ENCODE assay signal across 1 cellular context in the genomic region with DNA sequence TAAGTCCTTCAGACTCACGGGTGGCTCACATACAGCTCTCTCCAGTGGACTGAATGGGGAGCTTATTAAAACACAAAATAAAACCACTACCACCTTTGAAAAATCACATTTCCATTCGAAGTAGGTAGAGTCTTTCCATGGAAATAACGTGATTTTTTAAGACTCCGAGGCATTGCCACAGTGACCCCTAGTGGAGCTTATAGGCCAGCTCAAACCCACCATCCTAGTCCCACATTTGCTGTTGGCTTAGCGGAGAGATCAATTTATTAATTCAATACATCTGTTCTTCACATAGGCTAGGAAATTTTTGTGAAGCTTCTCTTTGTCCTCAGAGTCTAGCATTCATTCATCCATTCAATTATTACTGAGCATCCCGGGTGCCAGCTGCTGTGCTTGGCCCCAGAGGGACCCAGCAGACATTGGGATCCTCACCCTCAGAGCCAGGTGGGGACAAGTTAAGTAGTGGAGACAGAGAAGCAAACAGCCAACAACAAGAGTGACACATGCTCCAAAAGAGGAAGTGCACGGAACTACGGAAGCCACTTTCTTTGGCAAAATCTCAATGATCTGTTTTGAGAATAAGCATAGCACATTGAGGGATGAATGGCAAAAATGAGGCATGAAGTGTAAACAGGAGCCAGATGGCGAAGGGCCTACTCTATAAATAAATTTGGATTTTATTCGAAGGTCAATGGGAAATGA.
TF ChIP-seq lines count a peak whose summit lies in the region.

No MANE protein-coding gene starts in this region.

TF ChIP-seq in HCT116, 20 proteins besides CTCF, POLR2A, EP300 and RAD21 (continued from another document):
- TF ChIP-seq, protein P1, sequence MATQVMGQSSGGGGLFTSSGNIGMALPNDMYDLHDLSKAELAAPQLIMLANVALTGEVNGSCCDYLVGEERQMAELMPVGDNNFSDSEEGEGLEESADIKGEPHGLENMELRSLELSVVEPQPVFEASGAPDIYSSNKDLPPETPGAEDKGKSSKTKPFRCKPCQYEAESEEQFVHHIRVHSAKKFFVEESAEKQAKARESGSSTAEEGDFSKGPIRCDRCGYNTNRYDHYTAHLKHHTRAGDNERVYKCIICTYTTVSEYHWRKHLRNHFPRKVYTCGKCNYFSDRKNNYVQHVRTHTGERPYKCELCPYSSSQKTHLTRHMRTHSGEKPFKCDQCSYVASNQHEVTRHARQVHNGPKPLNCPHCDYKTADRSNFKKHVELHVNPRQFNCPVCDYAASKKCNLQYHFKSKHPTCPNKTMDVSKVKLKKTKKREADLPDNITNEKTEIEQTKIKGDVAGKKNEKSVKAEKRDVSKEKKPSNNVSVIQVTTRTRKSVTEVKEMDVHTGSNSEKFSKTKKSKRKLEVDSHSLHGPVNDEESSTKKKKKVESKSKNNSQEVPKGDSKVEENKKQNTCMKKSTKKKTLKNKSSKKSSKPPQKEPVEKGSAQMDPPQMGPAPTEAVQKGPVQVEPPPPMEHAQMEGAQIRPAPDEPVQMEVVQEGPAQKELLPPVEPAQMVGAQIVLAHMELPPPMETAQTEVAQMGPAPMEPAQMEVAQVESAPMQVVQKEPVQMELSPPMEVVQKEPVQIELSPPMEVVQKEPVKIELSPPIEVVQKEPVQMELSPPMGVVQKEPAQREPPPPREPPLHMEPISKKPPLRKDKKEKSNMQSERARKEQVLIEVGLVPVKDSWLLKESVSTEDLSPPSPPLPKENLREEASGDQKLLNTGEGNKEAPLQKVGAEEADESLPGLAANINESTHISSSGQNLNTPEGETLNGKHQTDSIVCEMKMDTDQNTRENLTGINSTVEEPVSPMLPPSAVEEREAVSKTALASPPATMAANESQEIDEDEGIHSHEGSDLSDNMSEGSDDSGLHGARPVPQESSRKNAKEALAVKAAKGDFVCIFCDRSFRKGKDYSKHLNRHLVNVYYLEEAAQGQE (IDR thresholded peaks at IDR 0.05; ENCODE audit: low read depth): no peak
- no peak for TF ChIP-seq ELF1 (IDR thresholded peaks at IDR 0.05; ENCODE audit: borderline replicate concordance, low read depth)
- TF ChIP-seq ZNF274 (IDR thresholded peaks at IDR 0.05; ENCODE audit: low read depth, low read length): no peak
TF ChIP-seq in HCT116: peak in this region for 0.
